Comparison of ENCODE assay signal across 8 cellular contexts in the genomic region with DNA sequence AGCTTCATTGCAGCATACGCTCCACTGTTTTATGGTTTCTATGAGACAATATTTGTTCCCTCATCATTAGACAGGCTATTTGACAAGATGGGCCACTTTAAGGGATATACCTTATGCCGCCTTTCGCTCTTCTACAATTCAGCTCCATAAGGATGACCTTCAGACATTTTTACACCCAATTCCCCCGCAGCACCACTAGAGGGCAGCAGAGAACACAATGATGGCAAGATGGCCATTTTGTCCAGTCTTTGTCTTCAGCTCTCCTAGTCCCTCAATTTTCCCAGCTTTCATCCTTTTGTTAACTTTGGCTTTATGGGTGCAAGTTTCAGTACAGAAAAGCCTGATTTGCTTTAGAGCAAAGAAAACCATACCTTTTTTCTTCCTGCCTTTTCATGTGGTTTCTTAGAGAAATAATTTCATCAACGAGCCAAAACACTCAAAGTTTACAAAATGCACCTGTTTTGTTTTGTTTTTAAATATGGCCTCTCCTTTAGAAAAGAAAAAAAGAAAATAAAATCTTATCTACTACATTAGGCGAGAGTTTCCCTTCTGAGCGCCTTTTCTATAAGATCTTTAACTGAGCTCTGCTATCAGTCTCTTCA.
A peak's percentile ranks its signal among the peaks of the same experiment; 100 is the strongest.
DNase-seq lines count a peak whose midpoint lies in the region; ATAC-seq and TF ChIP-seq lines count a peak whose summit lies in the region.

No MANE protein-coding gene starts in this region.

- DNase-seq in GM10248 (ENCODE audit: extremely low spot score) = peak; percentile 46
- DNase-seq in HS-27A (ENCODE audit: low read depth) = peak; percentile 24
- DNase-seq in NCI-H82 treated with DMSO at 0.1 percent for 48 hours (lab: John Stamatoyannopoulos, UW; ENCODE audit: unreplicated experiment) = peak; percentile 61
- DNase-seq in activated CD8-positive, alpha-beta memory T cell treated with anti-CD3 and anti-CD28 coated beads, Interleukin-2, amount 50 U/mL, for 24 hours (ENCODE audit: extremely low read depth) = peak; percentile 2
- no peak for DNase-seq in esophagus squamous epithelium (lab: John Stamatoyannopoulos, UW)
- peak; percentile 77 for DNase-seq in testis

- no peak overlapping the region for H3K27ac ChIP-seq in esophagus squamous epithelium
- H3K27ac ChIP-seq in neural cell (ENCODE audit: low read length) = no peak overlapping the region
- H3K27ac ChIP-seq in testis = no peak overlapping the region

- H3K27me3 ChIP-seq in esophagus squamous epithelium (peaks cover 0 to 18% (median 0%) of the 10 kb centered on the region in 4 donors), neural cell (ENCODE audit: insufficient read depth, low read depth, low read length) (no peaks in the 10 kb centered on the region), testis (no peaks in the 10 kb centered on the region)

- H3K4me1 ChIP-seq in esophagus squamous epithelium (no peaks in the 10 kb centered on the region), testis (no peaks in the 10 kb centered on the region)

- TF ChIP-seq POLR2A in esophagus squamous epithelium (IDR thresholded peaks at IDR 0.05) (no peak), testis (IDR thresholded peaks at IDR 0.05) (no peak), GM18505 (IDR thresholded peaks at IDR 0.05; ENCODE audit: borderline replicate concordance, extremely low read depth, insufficient read depth, insufficient read length) (no peak)

- H3K9me3 ChIP-seq in esophagus squamous epithelium (no peaks in the 10 kb centered on the region), neural cell (ENCODE audit: low read length) (no peaks in the 10 kb centered on the region), testis (no peaks in the 10 kb centered on the region)

- CTCF ChIA-PET in GM10248 (lab: Yijun Ruan, JAX) = interaction anchor here (0.6 to 5.4 kb wide), 33 partner anchors 9 to 1315 kb away, joined by 3 to 67 read pairs (median 4); no protein-coding TSS in a partner anchor

- POLR2A ChIA-PET in GM10248 (lab: Yijun Ruan, JAX) = no interaction called here

- no peak overlapping the region for H2AFZ ChIP-seq in neural cell (ENCODE audit: low read depth, low read length)

- TF ChIP-seq RAD21 in neural cell (conservative IDR thresholded peaks at IDR 0.05) = peak; percentile 95

- no peaks in the 10 kb centered on the region for H3F3A ChIP-seq in neural cell (ENCODE audit: insufficient read depth, low read length, poor library complexity, severe bottlenecking)

- H3K9ac ChIP-seq in neural cell (ENCODE audit: low read length) = no peak overlapping the region

- TF ChIP-seq CTCF in GM10248 (IDR thresholded peaks at IDR 0.05; ENCODE audit: control extremely low read depth, extremely low read depth, low read depth, missing control alignments) (peak; percentile 91), esophagus squamous epithelium (IDR thresholded peaks at IDR 0.05) (peak; percentile 59 to 90 (median 84)), neural cell (IDR thresholded peaks at IDR 0.05; ENCODE audit: poor library complexity, severe bottlenecking) (peak; percentile 95), testis (IDR thresholded peaks at IDR 0.05) (peak; percentile 68 to 93 (median 81))

- intact Hi-C loops in esophagus squamous epithelium (cut with DNase I) (no loop called here), testis (cut with DNase I; ENCODE audit: low total_unique reads) (no loop called here)

- 44 to 45% methylated on average over 7 of the region's 7 CpGs for WGBS in esophagus squamous epithelium, 2 donors
- 42 to 44% methylated on average over 7 of the region's 7 CpGs for WGBS in testis, 2 donors

- H3K36me3 ChIP-seq in esophagus squamous epithelium (no peaks in the 10 kb centered on the region), neural cell (ENCODE audit: insufficient read depth, low read length) (no peaks in the 10 kb centered on the region), testis (ENCODE audit: low read depth, missing control alignments) (no peaks in the 10 kb centered on the region)

- no peaks in the 10 kb centered on the region for H4K20me1 ChIP-seq in neural cell (ENCODE audit: insufficient read depth)

- ATAC-seq in GM18505 (IDR thresholded peaks at IDR 0.05; ENCODE audit: unreplicated experiment) = no peak

- no peak overlapping the region for H3K4me2 ChIP-seq in neural cell (ENCODE audit: low read length)

- no peaks in the 10 kb centered on the region for H3K9me2 ChIP-seq in neural cell (ENCODE audit: insufficient read depth, low read length)

- no peak for TF ChIP-seq EP300 in neural cell (conservative IDR thresholded peaks at IDR 0.05; ENCODE audit: poor library complexity, severe bottlenecking)

- H3K4me3 ChIP-seq in esophagus squamous epithelium (no peak overlapping the region), neural cell (ENCODE audit: low read length) (no peak overlapping the region), testis (no peak overlapping the region)

- no peaks in the 10 kb centered on the region for H3K79me2 ChIP-seq in neural cell (replicated peaks; ENCODE audit: insufficient read depth, low read length)

TF ChIP-seq in neural cell, 6 proteins besides CTCF, POLR2A, EP300 and RAD21:
- TF ChIP-seq TAF1 (IDR thresholded peaks at IDR 0.05; ENCODE audit: low read depth) (no peak), MXI1 (conservative IDR thresholded peaks at IDR 0.05; ENCODE audit: poor library complexity, severe bottlenecking) (no peak), SMC3 (conservative IDR thresholded peaks at IDR 0.05; ENCODE audit: poor library complexity) (peak; percentile 95)
TF ChIP-seq in neural cell: peak in this region for 1.
